In genomic region chr7:81604075-81604807, GRCh38 we compare ENCODE assay signal across 15 cellular contexts.
DNase-seq lines count a peak whose midpoint lies in the region; ATAC-seq and TF ChIP-seq lines count a peak whose summit lies in the region.
"Had no signal": no experiment of that assay in that cellular context is flagged by ENCODE, and none has a peak within 500 bp of the region (broad histone marks: within the 10 kb centered on the region; RNA-seq: fewer than 3 reads in every experiment).

No MANE protein-coding gene starts in this region.

- no peak overlapping the region for H3K4me3 Mint-ChIP-seq in Calu3 (ENCODE audit: low read depth, unreplicated experiment)
- H3K4me3 Mint-ChIP-seq: CD4-positive, alpha-beta T cell; WTC11 had no signal

- CTCF ChIA-PET in Calu3 (lab: Charles Lee): no interaction called here

- H3K27me3 ChIP-seq in lung (ENCODE audit: control insufficient read depth, insufficient read depth) (no peaks in the 10 kb centered on the region), lower lobe of right lung (ENCODE audit: low read depth) (no peaks in the 10 kb centered on the region)
- H3K27me3 ChIP-seq: stomach had no signal

- no peaks in the 10 kb centered on the region for H3K9me3 Mint-ChIP-seq in Calu3 (ENCODE audit: low read depth, unreplicated experiment)
- H3K9me3 Mint-ChIP-seq: CD4-positive, alpha-beta T cell; WTC11 had no signal

- H3K4me1 ChIP-seq in lung (ENCODE audit: control insufficient read depth in 2 of 2, insufficient read depth in 2 of 2, low read length in 2 of 2) (no peaks in the 10 kb centered on the region), lower lobe of right lung (no peaks in the 10 kb centered on the region)
- H3K4me1 ChIP-seq: stomach had no signal

- peaks cover 0 to 2% of the 10 kb centered on the region in 2 donors for H3K9me3 ChIP-seq in lung (ENCODE audit: control insufficient read depth in 2 of 2, insufficient read depth in 1 of 2, low read length in 1 of 2)
- no peaks in the 10 kb centered on the region for H3K9me3 ChIP-seq in lower lobe of right lung
- H3K9me3 ChIP-seq: stomach had no signal

- no peak overlapping the region for H3K27ac ChIP-seq in lung (ENCODE audit: low read depth in 1 of 2, low read length in 1 of 2)
- H3K27ac ChIP-seq in lower lobe of right lung: no peak overlapping the region
- H3K27ac ChIP-seq: stomach had no signal

- ATAC-seq in lung (ENCODE audit: insufficient read depth, low FRiP score) (peak; percentile 27), GM21526 (IDR thresholded peaks at IDR 0.05; ENCODE audit: low FRiP score, unreplicated experiment) (no peak), HG02840 (IDR thresholded peaks at IDR 0.05; ENCODE audit: low FRiP score, unreplicated experiment) (no peak), GM18907 (IDR thresholded peaks at IDR 0.05; ENCODE audit: unreplicated experiment) (no peak), lower lobe of right lung (no peak)
- ATAC-seq: WTC11 had no signal

- H3K36me3 ChIP-seq in lung (ENCODE audit: control insufficient read depth in 2 of 2, insufficient read depth in 2 of 2, low read length in 2 of 2) (no peaks in the 10 kb centered on the region), lower lobe of right lung (no peaks in the 10 kb centered on the region)
- H3K36me3 ChIP-seq: stomach had no signal

- peaks cover 19% of the 10 kb centered on the region for H3K4me1 Mint-ChIP-seq in Calu3 (ENCODE audit: low read depth, unreplicated experiment)
- H3K4me1 Mint-ChIP-seq: WTC11 had no signal

- no peak overlapping the region for H3K27ac Mint-ChIP-seq in Calu3 (ENCODE audit: unreplicated experiment)
- H3K27ac Mint-ChIP-seq: CD4-positive, alpha-beta T cell; WTC11 had no signal

- H3K4me3 ChIP-seq in choroid plexus epithelial cell (ENCODE audit: low read depth, low read length) (no peak overlapping the region), lung (no peak overlapping the region), lower lobe of right lung (no peak overlapping the region)
- H3K4me3 ChIP-seq: stomach had no signal

- 75 to 86% methylated on average over 12 of the region's 12 CpGs for WGBS in lung, 2 donors

- no peaks in the 10 kb centered on the region for H3K36me3 Mint-ChIP-seq in Calu3 (ENCODE audit: insufficient read depth, unreplicated experiment)
- H3K36me3 Mint-ChIP-seq: WTC11 had no signal

- TF ChIP-seq CTCF in Calu3 (IDR thresholded peaks at IDR 0.05; ENCODE audit: unreplicated experiment) (no peak), choroid plexus epithelial cell (conservative IDR thresholded peaks at IDR 0.05; ENCODE audit: low read depth, low read length) (no peak), lung (IDR thresholded peaks at IDR 0.05; ENCODE audit: control extremely low read depth, extremely low read depth) (no peak), lower lobe of right lung (IDR thresholded peaks at IDR 0.05) (no peak)

- BruUV-seq in Calu3 (replicated peaks; lab: Mats Ljungman, UMichigan): no TSS peak

- DNase-seq in Calu3 (peak; percentile 41), M059J (ENCODE audit: low read depth) (peak; percentile 86), choroid plexus epithelial cell (ENCODE audit: low read depth) (peak; percentile 98), lung (ENCODE audit: low spot score) (no peak), lower lobe of right lung (no peak)
- DNase-seq: amniotic stem cell; CD4-positive, alpha-beta T cell; effector memory CD4-positive, alpha-beta T cell; SIG-M5; stimulated activated CD4-positive, alpha-beta T cell treated with anti-CD3 and anti-CD28 coated beads, Interleukin-4, amount 100 ng/mL, for 24 hours; stomach had no signal

- no peaks in the 10 kb centered on the region for H3K27me3 Mint-ChIP-seq in Calu3 (ENCODE audit: unreplicated experiment)
- H3K27me3 Mint-ChIP-seq: CD4-positive, alpha-beta T cell had no signal

- intact Hi-C loops in Calu3 (cut with micrococcal nuclease; ENCODE audit: unreplicated experiment): no loop called here
- intact Hi-C loops in lower lobe of right lung (cut with DNase I): no loop called here

Comparison
In these comparisons a context has a peak if more than half of its experiments do, and no peak if none do; other contexts are left out.
1. DNase-seq: peak in Calu3 (single experiment), M059J (single experiment) and choroid plexus epithelial cell (single experiment); none in lung (single experiment) and lower lobe of right lung (single experiment).